Comparison of ENCODE assay signal across 8 cellular contexts in the genomic region with DNA sequence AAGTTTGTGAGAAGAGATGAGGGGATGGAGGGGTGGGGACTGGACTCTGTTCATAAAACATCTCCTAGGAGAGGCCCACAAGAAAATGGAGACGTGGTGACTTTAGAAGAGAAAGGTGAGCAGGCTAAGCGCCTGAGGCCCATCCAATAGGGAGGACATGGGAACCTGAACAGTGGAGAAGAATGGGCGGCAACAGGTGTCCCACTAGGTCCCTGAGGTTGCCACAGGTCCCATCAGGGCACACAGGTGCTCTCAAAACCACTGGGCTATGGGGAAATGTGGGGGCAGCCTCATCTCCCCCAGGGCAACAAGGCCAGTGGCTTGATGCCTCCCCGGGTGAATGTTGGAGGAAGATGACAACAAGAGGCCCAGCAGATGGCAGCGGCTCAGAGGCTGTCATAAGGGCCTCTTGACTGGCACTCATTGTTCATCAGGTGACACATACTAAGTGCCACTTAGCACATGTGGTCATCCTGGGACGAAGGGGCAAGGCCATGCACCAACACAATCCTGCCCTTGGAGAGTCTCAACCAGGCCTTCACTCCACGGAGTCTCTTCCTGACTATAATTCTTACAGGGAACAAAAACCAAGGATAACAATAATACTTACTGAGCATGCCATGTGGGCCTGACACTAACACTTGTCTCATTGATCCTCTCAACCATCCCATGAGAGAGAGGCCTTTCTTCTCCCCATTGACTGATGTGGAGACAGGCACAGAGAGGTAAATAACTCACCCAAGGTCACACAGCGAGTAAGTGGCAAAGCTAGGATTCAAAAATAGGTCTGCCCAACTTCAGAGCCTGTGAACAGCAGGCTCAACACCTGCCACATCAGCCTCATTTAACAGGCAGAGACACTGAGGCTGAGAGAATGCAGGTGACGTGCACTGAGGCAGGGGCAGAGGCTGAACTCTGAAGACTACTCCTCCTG. TPM values are rescaled to one million over a fixed set of nuclear protein-coding genes. Genes with fewer than 3 reads are reported as not detected.
DNase-seq lines count a peak whose midpoint lies in the region; ATAC-seq and TF ChIP-seq lines count a peak whose summit lies in the region.

No MANE protein-coding gene starts in this region.

- TF ChIP-seq RAD21 in neural cell (conservative IDR thresholded peaks at IDR 0.05): no peak

- H3K27me3 ChIP-seq in dorsolateral prefrontal cortex: no peaks in the 10 kb centered on the region
- H3K27me3 ChIP-seq in neural cell (ENCODE audit: insufficient read depth, low read depth, low read length): no peaks in the 10 kb centered on the region
- no peaks in the 10 kb centered on the region for H3K27me3 ChIP-seq in PC-9 (ENCODE audit: insufficient read depth, low read depth)

- CTCF ChIA-PET in PC-9 (lab: Charles Lee): interaction anchor here (1.0 kb wide), 1 partner anchor 26 kb away, joined by 3 read pairs; no protein-coding TSS in a partner anchor

- H3K9me3 ChIP-seq in neural cell (ENCODE audit: low read length): no peaks in the 10 kb centered on the region
- no peaks in the 10 kb centered on the region for H3K9me3 ChIP-seq in PC-9 (ENCODE audit: insufficient read depth, low read depth)

- H2AFZ ChIP-seq in neural cell (ENCODE audit: low read depth, low read length) (no peak overlapping the region), PC-9 (no peak overlapping the region)

- no peak for ATAC-seq in omental fat pad (ENCODE audit: low FRiP score)

- peak in 25 of 56 donors; percentile 7 to 49 (median 25) for TF ChIP-seq CTCF in dorsolateral prefrontal cortex (IDR thresholded peaks at IDR 0.05 in 54 of 56, conservative IDR thresholded peaks at IDR 0.05 in 2 of 56; ENCODE audit: low read depth in 1 of 56, partially characterized antibody in 56 of 56)
- TF ChIP-seq CTCF in neural cell (IDR thresholded peaks at IDR 0.05; ENCODE audit: poor library complexity, severe bottlenecking): no peak
- no peak for TF ChIP-seq CTCF in PC-9 (conservative IDR thresholded peaks at IDR 0.05)
- TF ChIP-seq CTCF in omental fat pad (IDR thresholded peaks at IDR 0.05): no peak

- H3K4me2 ChIP-seq in neural cell (ENCODE audit: low read length) (no peak overlapping the region), PC-9 (no peak overlapping the region)

- intact Hi-C loops in dorsolateral prefrontal cortex (cut with DNase I): no loop called here
- intact Hi-C loops in PC-9 (cut with micrococcal nuclease; ENCODE audit: unreplicated experiment): no loop called here

- no peaks in the 10 kb centered on the region for H3F3A ChIP-seq in neural cell (ENCODE audit: insufficient read depth, low read length, poor library complexity, severe bottlenecking)
- H3F3A ChIP-seq in PC-9 (ENCODE audit: insufficient read depth, low read depth): peaks cover 34% of the 10 kb centered on the region; the same call in 1 of the 2 replicates

- POLR2A ChIA-PET in PC-9 (lab: Charles Lee; ENCODE audit: unreplicated experiment): no interaction called here

- H3K4me1 ChIP-seq in PC-9 (replicated peaks; ENCODE audit: insufficient read depth): peaks cover 53% of the 10 kb centered on the region

- no TSS peak for BruUV-seq in PC-9 (replicated peaks; lab: Mats Ljungman, UMichigan)

- no peaks in the 10 kb centered on the region for H3K9me2 ChIP-seq in neural cell (ENCODE audit: insufficient read depth, low read length)
- H3K9me2 ChIP-seq in PC-9 (ENCODE audit: insufficient read depth): no peaks in the 10 kb centered on the region

- H3K79me2 ChIP-seq in neural cell (replicated peaks; ENCODE audit: insufficient read depth, low read length) (peaks cover 14% of the 10 kb centered on the region), PC-9 (ENCODE audit: low read depth) (peaks cover 7% of the 10 kb centered on the region; the same call in 1 of the 2 replicates)

- TF ChIP-seq EP300 in neural cell (conservative IDR thresholded peaks at IDR 0.05; ENCODE audit: poor library complexity, severe bottlenecking): no peak

- peak overlapping the region in 2 of 59 donors; percentile 4 to 9 for H3K4me3 ChIP-seq in dorsolateral prefrontal cortex
- H3K4me3 ChIP-seq in neural cell (ENCODE audit: low read length): peak overlapping the region; percentile 44
- H3K4me3 ChIP-seq in PC-9: no peak overlapping the region

- no peaks in the 10 kb centered on the region for H4K20me1 ChIP-seq in neural cell (ENCODE audit: insufficient read depth)
- H4K20me1 ChIP-seq in PC-9 (ENCODE audit: insufficient read depth): 0 out of 2 replicates have a peak, but pooled peaks cover 3% of the 10 kb centered on the region

- peak overlapping the region; percentile 69 to 100 (median 95) for H3K27ac ChIP-seq in dorsolateral prefrontal cortex
- H3K27ac ChIP-seq in neural cell (ENCODE audit: low read length): peak overlapping the region; percentile 72
- no peak overlapping the region for H3K27ac ChIP-seq in PC-9

- peak overlapping the region; percentile 47 for H3K9ac ChIP-seq in neural cell (ENCODE audit: low read length)

- H3K36me3 ChIP-seq in neural cell (ENCODE audit: insufficient read depth, low read length) (no peaks in the 10 kb centered on the region), PC-9 (ENCODE audit: low read depth) (no peaks in the 10 kb centered on the region)

- peak; percentile 19 for DNase-seq in NCI-H1105 treated with DMSO at 0.1 percent for 48 hours (lab: John Stamatoyannopoulos, UW)
- no peak for DNase-seq in NCI-H1105 (lab: John Stamatoyannopoulos, UW)
- peak; percentile 9 for DNase-seq in NCI-H526 treated with DMSO at 0.1 percent for 48 hours (lab: John Stamatoyannopoulos, UW)
- DNase-seq in dorsolateral prefrontal cortex: peak in 2 of 10 donors; percentile 66 to 74
- DNase-seq in PC-9: no peak
- DNase-seq in omental fat pad (ENCODE audit: low spot score): no peak
- DNase-seq in T1000 (lab: John Stamatoyannopoulos, UW): no peak

TF ChIP-seq in neural cell, 6 proteins besides CTCF, POLR2A, EP300 and RAD21:
- TF ChIP-seq EZH2 (IDR thresholded peaks at IDR 0.05; ENCODE audit: borderline replicate concordance, insufficient read depth, low read length, poor library complexity, severe bottlenecking) (no peak), REST (IDR thresholded peaks at IDR 0.05; ENCODE audit: borderline replicate concordance) (no peak), POLR2AphosphoS5 (IDR thresholded peaks at IDR 0.05) (no peak), SMC3 (conservative IDR thresholded peaks at IDR 0.05; ENCODE audit: poor library complexity) (no peak), TAF1 (IDR thresholded peaks at IDR 0.05; ENCODE audit: low read depth) (no peak), MXI1 (conservative IDR thresholded peaks at IDR 0.05; ENCODE audit: poor library complexity, severe bottlenecking) (no peak)

RNA-seq across cellular contexts. Expression of gene CUEDC1, which starts 38.0 kb away (rescaled TPM):
- total RNA-seq in dorsolateral prefrontal cortex (100 to 1,000 TPM in 1 of 120 experiments, 10 to 100 TPM in 119; 17.3 to 105 (median 33.6) TPM), PC-9 (2021) (60.7 and 61.4 TPM in 2 replicates), omental fat pad (10 to 100 TPM; 17.1 to 25.7 (median 22.1) TPM)
- polyA plus RNA-seq in neural cell: 25.5 and 27.0 TPM in 2 replicates
- 20.9 and 28.5 TPM in 2 replicates for polyA minus RNA-seq in neural cell

Comparison
In these comparisons a context has a peak if more than half of its experiments do, and no peak if none do; other contexts are left out.
1. DNase-seq: peak in NCI-H1105 treated with DMSO at 0.1 percent for 48 hours (single experiment) and NCI-H526 treated with DMSO at 0.1 percent for 48 hours (single experiment); none in NCI-H1105 (single experiment), PC-9 (0 of 2), omental fat pad (single experiment) and T1000 (single experiment).